In the genomic region with DNA sequence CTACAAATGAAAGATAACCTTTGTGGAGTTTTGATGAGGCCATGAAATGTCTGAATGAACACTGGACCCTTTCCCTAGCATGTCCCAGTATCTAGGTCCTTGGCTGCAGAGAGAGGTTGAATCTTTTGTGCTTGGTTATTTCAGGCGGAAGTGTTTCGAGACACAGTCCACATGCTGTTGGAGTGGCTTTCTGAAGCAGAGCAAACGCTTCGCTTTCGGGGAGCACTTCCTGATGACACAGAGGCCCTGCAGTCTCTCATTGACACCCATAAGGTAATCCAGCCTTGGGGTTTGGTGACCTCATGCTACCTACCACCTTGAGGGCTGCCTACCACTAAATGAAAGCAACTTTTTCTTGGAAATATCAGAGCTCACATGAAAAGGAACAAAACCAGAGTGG, we compare ENCODE assay signal across 16 cellular contexts. TPM values are rescaled to one million over a fixed set of nuclear protein-coding genes. Genes with fewer than 3 reads are reported as not detected.
"Had no signal": no experiment of that assay in that cellular context is flagged by ENCODE, and none has a peak within 500 bp of the region (broad histone marks: within the 10 kb centered on the region; RNA-seq: fewer than 3 reads in every experiment).

No MANE protein-coding gene starts in this region.

- H3K27me3 ChIP-seq: foreskin keratinocyte, ovary, SJCRH30, tibial nerve, uterus had no signal

- ATAC-seq: foreskin keratinocyte; left colon; mucosa of descending colon; naive thymus-derived CD4-positive, alpha-beta T cell; stimulated activated effector memory CD8-positive, alpha-beta T cell treated with anti-CD3 and anti-CD28 coated beads, Interleukin-12 subunit alpha, Interleukin-12 subunit beta, amount 100 ng/mL, for 72 hours had no signal

- H3K27me3 Mint-ChIP-seq: naive thymus-derived CD4-positive, alpha-beta T cell had no signal

- H3K36me3 ChIP-seq: ovary, uterus had no signal

- H3K4me1 ChIP-seq: foreskin keratinocyte, SJCRH30, tibial nerve, uterus had no signal

- H3K9me3 ChIP-seq: mucosa of descending colon, ovary, SJCRH30, tibial nerve, uterus had no signal

- H3K9me3 Mint-ChIP-seq: naive thymus-derived CD4-positive, alpha-beta T cell; stimulated activated effector memory CD8-positive, alpha-beta T cell treated with anti-CD3 and anti-CD28 coated beads, Interleukin-12 subunit alpha, Interleukin-12 subunit beta, amount 100 ng/mL, for 72 hours had no signal

- H3K4me3 Mint-ChIP-seq: naive thymus-derived CD4-positive, alpha-beta T cell; stimulated activated effector memory CD8-positive, alpha-beta T cell treated with anti-CD3 and anti-CD28 coated beads, Interleukin-12 subunit alpha, Interleukin-12 subunit beta, amount 100 ng/mL, for 72 hours had no signal

- H3K4me3 ChIP-seq: mucosa of descending colon, ovary, SJCRH30, tibial nerve, uterus had no signal

- H3K27ac ChIP-seq: foreskin keratinocyte, SJCRH30, tibial nerve had no signal

- DNase-seq: activated CD4-positive, alpha-beta T cell treated with anti-CD3 and anti-CD28 coated beads for 48 hours; activated CD8-positive, alpha-beta memory T cell treated with anti-CD3 and anti-CD28 coated beads, Interleukin-2, amount 50 U/mL, for 48 hours; activated naive CD4-positive, alpha-beta T cell; effector memory CD4-positive, alpha-beta T cell; foreskin keratinocyte; left colon; mammary epithelial cell; mucosa of descending colon; naive thymus-derived CD4-positive, alpha-beta T cell; ovary; SJCRH30; T-helper 2 cell; uterus had no signal

- H3K4me1 Mint-ChIP-seq: stimulated activated effector memory CD8-positive, alpha-beta T cell treated with anti-CD3 and anti-CD28 coated beads, Interleukin-12 subunit alpha, Interleukin-12 subunit beta, amount 100 ng/mL, for 72 hours had no signal

RNA-seq across cellular contexts. Expression of a gene that starts 38.9 kb away (rescaled TPM):
- total RNA-seq: foreskin keratinocyte, subcutaneous adipose tissue had no signal
- polyA plus RNA-seq: foreskin keratinocyte, mammary epithelial cell had no signal
